ENCODE assay signal across 8 cellular contexts in genomic region chr2:73779472-73780241, GRCh38. TPM values are rescaled to one million over a fixed set of nuclear protein-coding genes. Genes with fewer than 3 reads are reported as not detected.
DNase-seq lines count a peak whose midpoint lies in the region; ATAC-seq and TF ChIP-seq lines count a peak whose summit lies in the region.

Gene DUSP11 (minus strand): TSS chr2:73780103. CDS start chr2:73779974, 129 bp downstream.

- ATAC-seq in HG02759 (IDR thresholded peaks at IDR 0.05; ENCODE audit: unreplicated experiment) (peak; percentile 99), heart left ventricle (peak; percentile 96 to 100 (median 100)), upper lobe of right lung (peak; percentile 100)

- H3K27me3 ChIP-seq in adipocyte (replicated peaks; ENCODE audit: control insufficient read depth, insufficient read depth, low read length) (no peaks in the 10 kb centered on the region), heart left ventricle (no peaks in the 10 kb centered on the region), upper lobe of right lung (peaks cover 5% of the 10 kb centered on the region)

- H3K9me3 ChIP-seq in adipocyte (ENCODE audit: control insufficient read depth, low read length) (no peaks in the 10 kb centered on the region), heart left ventricle (no peaks in the 10 kb centered on the region), upper lobe of right lung (no peaks in the 10 kb centered on the region)

- peak within 1 kb of the TSS; percentile 75 to 96 (median 91) for H3K27ac ChIP-seq in heart left ventricle
- peak within 1 kb of the TSS; percentile 95 for H3K27ac ChIP-seq in upper lobe of right lung

- TF ChIP-seq CTCF in GM12872 (IDR thresholded peaks at IDR 0.05; ENCODE audit: insufficient read depth, low read depth, low read length) (peak; percentile 93), heart left ventricle (IDR thresholded peaks at IDR 0.05) (peak; percentile 87 to 99 (median 93)), upper lobe of right lung (IDR thresholded peaks at IDR 0.05) (peak; percentile 94)

- intact Hi-C loops in heart left ventricle (cut with DNase I) (loop anchor here in 3 of 10 donors (10.0 kb wide), 1 partner anchor 85 kb away; no protein-coding TSS in a partner anchor), posterior cingulate gyrus (cut with DNase I) (no loop called here), upper lobe of right lung (cut with DNase I) (no loop called here)

- peak in 1 of 2 donors; percentile 85 for TF ChIP-seq POLR2A in heart left ventricle (IDR thresholded peaks at IDR 0.05)

- H3K4me3 ChIP-seq in adipocyte (ENCODE audit: low read length) (peak within 1 kb of the TSS; percentile 97), heart left ventricle (peak within 1 kb of the TSS; percentile 63 to 94 (median 84)), upper lobe of right lung (peak within 1 kb of the TSS; percentile 74)

- DNase-seq in NCI-H1417 (lab: John Stamatoyannopoulos, UW) (peak; percentile 91 to 99 (median 98)), SW480 (ENCODE audit: low spot score) (peak; percentile 92), adipocyte (ENCODE audit: low read depth) (peak; percentile 97), heart left ventricle (peak; percentile 91 to 97 (median 95)), posterior cingulate gyrus (peak; percentile 89 to 99 (median 96)), upper lobe of right lung (peak; percentile 96)

- peaks cover 23% of the 10 kb centered on the region for H3K36me3 ChIP-seq in adipocyte (ENCODE audit: control insufficient read depth, insufficient read depth, low read length, severe bottlenecking)
- peaks cover 0 to 36% (median 31%) of the 10 kb centered on the region in 9 donors for H3K36me3 ChIP-seq in heart left ventricle
- H3K36me3 ChIP-seq in upper lobe of right lung = peaks cover 31% of the 10 kb centered on the region

- H3K4me1 ChIP-seq in adipocyte (ENCODE audit: control insufficient read depth, insufficient read depth, low read length) (peaks cover 15% of the 10 kb centered on the region), heart left ventricle (peaks cover 0 to 30% (median 13%) of the 10 kb centered on the region in 12 donors), upper lobe of right lung (peaks cover 21% of the 10 kb centered on the region)

- 0 to 1% (median 0%) methylated on average over 22 to 41 of the region's 41 CpGs for WGBS in heart left ventricle, 4 donors

- peak within 1 kb of the TSS; percentile 94 for H3K9ac ChIP-seq in adipocyte (ENCODE audit: low read length)

RNA-seq across cellular contexts. Expression of gene DUSP11, which starts in this region (rescaled TPM):
- total RNA-seq in heart left ventricle = 10 to 100 TPM in 6 of 9 donors, 1 to 10 TPM in 3; 6.7 to 13.8 (median 11.0) TPM
- 10 to 100 TPM in 1 of 2 donors, 1 to 10 TPM in 1; 8.7 to 10.5 TPM for polyA plus RNA-seq in heart left ventricle
- 17.9 TPM for total RNA-seq in upper lobe of right lung

Comparison
In these comparisons a context has a peak if more than half of its experiments do, and no peak if none do; other contexts are left out.
1. Peak in every context shown above with its lines: DNase-seq, ATAC-seq, H3K4me3 ChIP-seq and H3K27ac ChIP-seq.